ENCODE assay signal across 18 cellular contexts in genomic region chr5:15646351-15646750, GRCh38.
"Had no signal": no experiment of that assay in that cellular context is flagged by ENCODE, and none has a peak within 500 bp of the region (broad histone marks: within the 10 kb centered on the region; RNA-seq: fewer than 3 reads in every experiment).

No MANE protein-coding gene starts in this region.

- DNase-seq: activated CD4-positive, alpha-beta T cell treated with anti-CD3 and anti-CD28 coated beads, Interleukin-2, amount 50 U/mL, for 4 hours; activated CD4-positive, CD25-positive, alpha-beta regulatory T cell treated with anti-CD3 and anti-CD28 coated beads, Interleukin-2, amount 50 U/mL, for 72 hours; activated CD8-positive, alpha-beta memory T cell treated with anti-CD3 and anti-CD28 coated beads, Interleukin-2, amount 10 ng/mL, durations not matched to agents 7 days and 5 days; activated effector memory CD4-positive, alpha-beta T cell treated with Interleukin-2 at 50 U/mL for 16 hours; activated T-cell treated with anti-CD3 and anti-CD28 coated beads, Interleukin-2, amount 50 U/mL, for 24 hours; amniotic stem cell; brain microvascular endothelial cell; immature natural killer cell; left colon; mammary epithelial cell; nephron progenitor cell; right lobe of liver; stimulated activated CD4-positive, alpha-beta T cell treated with anti-CD3 and anti-CD28 coated beads, Interleukin-2, amount 100 ng/mL, for 24 hours; stimulated activated naive B cell treated with anti-CD40 and anti-IgM and Interleukin-4, amounts not matched to agents 10 μg/mL and 1 μg/mL and 100 μg/mL, for 72 hours had no signal

- H3K4me3 Mint-ChIP-seq: activated CD8-positive, alpha-beta memory T cell treated with anti-CD3 and anti-CD28 coated beads, Interleukin-2, amount 10 ng/mL, durations not matched to agents 7 days and 5 days; activated naive CD4-positive, alpha-beta T cell treated with anti-CD3 and anti-CD28 coated beads, Interleukin-2, amount 50 U/mL, for 24 hours; activated T-cell treated with anti-CD3 and anti-CD28 coated beads, Interleukin-2, amount 50 U/mL, for 24 hours; immature natural killer cell; nephron progenitor cell; stimulated activated naive B cell treated with anti-CD40 and anti-IgM and Interleukin-4, amounts not matched to agents 10 μg/mL and 1 μg/mL and 100 μg/mL, for 72 hours; T-helper 2 cell treated with Interferon-gamma antibody and Interleukin-4, amounts not matched to agents 5 μg/mL and 100 μg/mL, for 36 hours had no signal

- H3K4me1 ChIP-seq: prostate gland, right lobe of liver had no signal

- H3K27ac ChIP-seq: brain microvascular endothelial cell, prostate gland, right lobe of liver had no signal

- H3K9me3 ChIP-seq: prostate gland, right lobe of liver had no signal

- H3K27me3 ChIP-seq: brain microvascular endothelial cell, right lobe of liver, tibial nerve had no signal

- H3K36me3 ChIP-seq: brain microvascular endothelial cell, prostate gland, right lobe of liver had no signal

- H3K4me1 Mint-ChIP-seq: activated naive CD4-positive, alpha-beta T cell treated with anti-CD3 and anti-CD28 coated beads, Interleukin-2, amount 50 U/mL, for 24 hours; immature natural killer cell; stimulated activated naive B cell treated with anti-CD40 and anti-IgM and Interleukin-4, amounts not matched to agents 10 μg/mL and 1 μg/mL and 100 μg/mL, for 72 hours had no signal

- H3K27me3 Mint-ChIP-seq: activated CD8-positive, alpha-beta memory T cell treated with anti-CD3 and anti-CD28 coated beads, Interleukin-2, amount 10 ng/mL, durations not matched to agents 7 days and 5 days; activated naive CD4-positive, alpha-beta T cell treated with anti-CD3 and anti-CD28 coated beads, Interleukin-2, amount 50 U/mL, for 24 hours; activated T-cell treated with anti-CD3 and anti-CD28 coated beads, Interleukin-2, amount 50 U/mL, for 24 hours; stimulated activated naive B cell treated with anti-CD40 and anti-IgM and Interleukin-4, amounts not matched to agents 10 μg/mL and 1 μg/mL and 100 μg/mL, for 72 hours had no signal

- H3K36me3 Mint-ChIP-seq: activated naive CD4-positive, alpha-beta T cell treated with anti-CD3 and anti-CD28 coated beads, Interleukin-2, amount 50 U/mL, for 24 hours; immature natural killer cell; stimulated activated naive B cell treated with anti-CD40 and anti-IgM and Interleukin-4, amounts not matched to agents 10 μg/mL and 1 μg/mL and 100 μg/mL, for 72 hours had no signal

- H3K4me3 ChIP-seq: prostate gland, right lobe of liver, tibial nerve had no signal

- H3K27ac Mint-ChIP-seq: activated CD8-positive, alpha-beta memory T cell treated with anti-CD3 and anti-CD28 coated beads, Interleukin-2, amount 10 ng/mL, durations not matched to agents 7 days and 5 days; activated naive CD4-positive, alpha-beta T cell treated with anti-CD3 and anti-CD28 coated beads, Interleukin-2, amount 50 U/mL, for 24 hours; activated T-cell treated with anti-CD3 and anti-CD28 coated beads, Interleukin-2, amount 50 U/mL, for 24 hours; immature natural killer cell; nephron progenitor cell; stimulated activated naive B cell treated with anti-CD40 and anti-IgM and Interleukin-4, amounts not matched to agents 10 μg/mL and 1 μg/mL and 100 μg/mL, for 72 hours; T-helper 2 cell treated with Interferon-gamma antibody and Interleukin-4, amounts not matched to agents 5 μg/mL and 100 μg/mL, for 36 hours had no signal
